ENCODE assay signal across 18 cellular contexts in the genomic region with DNA sequence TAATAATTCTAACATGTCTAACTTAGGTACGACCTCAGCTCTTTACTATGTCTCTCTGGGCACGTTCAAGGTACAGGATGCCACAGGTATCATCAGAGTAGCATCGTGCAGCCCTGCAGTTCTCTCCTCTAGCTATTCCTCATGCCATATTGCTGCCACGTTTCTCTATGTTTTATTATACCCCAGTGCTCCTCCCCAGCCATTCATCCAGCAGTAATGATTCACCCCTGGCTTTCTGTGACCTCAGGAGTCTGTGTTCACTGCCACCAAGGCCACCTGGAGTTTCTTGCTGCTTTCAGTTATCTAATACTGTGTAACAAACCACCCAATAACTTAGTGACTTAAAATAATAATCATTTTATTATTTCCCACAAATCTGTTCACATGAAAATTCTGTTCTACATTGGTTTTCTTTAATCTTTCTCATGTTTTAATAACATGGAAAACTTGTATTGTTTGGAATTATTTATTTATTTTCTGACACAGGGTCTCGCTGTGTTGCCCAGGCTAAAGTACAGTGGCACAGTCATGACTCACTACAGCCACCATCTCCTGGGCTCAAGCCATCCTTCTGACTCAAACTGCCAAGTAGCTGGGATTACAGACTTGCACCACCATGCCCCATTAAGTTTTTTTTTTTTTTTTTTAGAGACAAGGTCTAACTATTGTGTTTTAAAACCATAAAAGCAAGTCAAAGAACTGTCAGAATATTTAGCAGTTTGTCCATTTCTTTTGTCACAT. TPM values are rescaled to one million over a fixed set of nuclear protein-coding genes. Genes with fewer than 3 reads are reported as not detected.
DNase-seq lines count a peak whose midpoint lies in the region; ATAC-seq and TF ChIP-seq lines count a peak whose summit lies in the region.
"Had no signal": no experiment of that assay in that cellular context is flagged by ENCODE, and none has a peak within 500 bp of the region (broad histone marks: within the 10 kb centered on the region; RNA-seq: fewer than 3 reads in every experiment).

No MANE protein-coding gene starts in this region.

- H4K20me1 ChIP-seq in GM23248 (ENCODE audit: insufficient read depth), result no peaks in the 10 kb centered on the region
- H4K20me1 ChIP-seq in PC-3 (ENCODE audit: low read length), result no peaks in the 10 kb centered on the region

- peak; percentile 63 for DNase-seq in GM23248
- peak; percentile 57 for DNase-seq in PC-3
- no peak for DNase-seq in epithelial cell of prostate (ENCODE audit: low read depth, low spot score)
- no peak for DNase-seq in nephron progenitor cell
- no peak for DNase-seq in GM19240 (ENCODE audit: insufficient read length, low spot score)
- no peak for DNase-seq in heart right ventricle
- DNase-seq in SIG-M5 treated with dmso at 0.1 percent for 504 hours (lab: John Stamatoyannopoulos, UW; ENCODE audit: unreplicated experiment), result no peak
- DNase-seq: activated CD4-positive, alpha-beta T cell treated with anti-CD3 and anti-CD28 coated beads, Interleukin-2, amount 50 U/mL, for 4 hours; CD8-positive, alpha-beta memory T cell; endodermal cell; lower lobe of right lung; NCI-H1105 treated with DMSO at 0.1 percent for 48 hours; NCI-H446 treated with DMSO at 0.1 percent for 48 hours; RPMI8226; spleen; T-helper 9 cell had no signal

- H3K4me1 Mint-ChIP-seq in nephron progenitor cell, result peaks cover 17% of the 10 kb centered on the region

- no peaks in the 10 kb centered on the region for H3K27me3 Mint-ChIP-seq in nephron progenitor cell (ENCODE audit: low read depth, poor library complexity)
- H3K27me3 Mint-ChIP-seq: CD8-positive, alpha-beta memory T cell had no signal

- CTCF ChIA-PET in PC-3 (lab: Charles Lee), result interaction anchor here (0.6 kb wide), 1 partner anchor 90 kb away, joined by 3 read pairs; no protein-coding TSS in a partner anchor

- H3K4me3 ChIP-seq in GM23248 (no peak overlapping the region), PC-3 (ENCODE audit: low read length) (no peak overlapping the region), heart right ventricle (no peak overlapping the region)
- H3K4me3 ChIP-seq: ascending aorta, lower lobe of right lung, spleen had no signal

- H3K4me2 ChIP-seq in GM23248 (ENCODE audit: unreplicated experiment), result no peak overlapping the region
- no peak overlapping the region for H3K4me2 ChIP-seq in PC-3 (ENCODE audit: low read length)

- TF ChIP-seq CTCF in PC-3 (conservative IDR thresholded peaks at IDR 0.05; ENCODE audit: low read depth, low read length) (no peak), nephron progenitor cell (IDR thresholded peaks at IDR 0.05) (no peak), heart right ventricle (IDR thresholded peaks at IDR 0.05) (no peak)

- peaks cover 3% of the 10 kb centered on the region for H3K9me3 Mint-ChIP-seq in nephron progenitor cell
- H3K9me3 Mint-ChIP-seq: CD8-positive, alpha-beta memory T cell; endodermal cell had no signal

- no TSS peak for BruUV-seq in PC-3 (replicated peaks; lab: Mats Ljungman, UMichigan)

- no peak overlapping the region for H3K4me3 Mint-ChIP-seq in nephron progenitor cell
- H3K4me3 Mint-ChIP-seq: CD8-positive, alpha-beta memory T cell; endodermal cell had no signal

- ATAC-seq in PC-3, result peak; percentile 45; the same call in 1 of the 2 replicates
- ATAC-seq in HG03439 (IDR thresholded peaks at IDR 0.05; ENCODE audit: unreplicated experiment), result no peak
- no peak for ATAC-seq in heart right ventricle

- in situ Hi-C loops in GM23248 (cut with MboI), result no loop called here

- H3K79me2 ChIP-seq in GM23248 (ENCODE audit: insufficient read depth) (peaks cover 94% of the 10 kb centered on the region), PC-3 (ENCODE audit: low read length) (peaks cover 81% of the 10 kb centered on the region)

- H3K9me2 ChIP-seq in GM23248 (ENCODE audit: insufficient read depth), result no peaks in the 10 kb centered on the region
- H3K9me2 ChIP-seq in PC-3 (replicated peaks; ENCODE audit: low read length), result no peaks in the 10 kb centered on the region

- WGBS in GM23248 (ENCODE audit: low coverage in 1 of 2, low lambda C conversion rate in 2 of 2, missing lambda C conversion rate in 2 of 2), 2 experiments, result 65 to 66% methylated on average over 5 of the region's 5 CpGs
- WGBS in heart right ventricle, 2 donors, result 80 to 85% methylated on average over 5 of the region's 5 CpGs

- no peaks in the 10 kb centered on the region for H3K27me3 ChIP-seq in GM23248 (replicated peaks; ENCODE audit: insufficient read depth)
- no peaks in the 10 kb centered on the region for H3K27me3 ChIP-seq in PC-3 (ENCODE audit: low read length)
- H3K27me3 ChIP-seq in heart right ventricle, result no peaks in the 10 kb centered on the region
- H3K27me3 ChIP-seq: ascending aorta, spleen had no signal

- H3K9me3 ChIP-seq in GM23248 (ENCODE audit: low read depth) (no peaks in the 10 kb centered on the region), PC-3 (ENCODE audit: low read length) (no peaks in the 10 kb centered on the region), heart right ventricle (no peaks in the 10 kb centered on the region)
- H3K9me3 ChIP-seq: ascending aorta, lower lobe of right lung, spleen had no signal

- H3K4me1 ChIP-seq in GM23248 (ENCODE audit: insufficient read depth) (peaks cover 34% of the 10 kb centered on the region), PC-3 (ENCODE audit: insufficient read depth, low read length) (0 out of 2 replicates have a peak, but pooled peaks cover 2% of the 10 kb centered on the region), heart right ventricle (peaks cover 2 to 47% (median 22%) of the 10 kb centered on the region in 9 donors)

- H2AFZ ChIP-seq in GM23248 (no peak overlapping the region), PC-3 (ENCODE audit: low read length) (no peak overlapping the region)

- intact Hi-C loops in PC-3 (cut with micrococcal nuclease), result no loop called here
- intact Hi-C loops in heart right ventricle (cut with DNase I), result no loop called here

- peak overlapping the region; percentile 46 for H3K27ac Mint-ChIP-seq in nephron progenitor cell
- H3K27ac Mint-ChIP-seq: endodermal cell had no signal

- no peaks in the 10 kb centered on the region for H3K36me3 ChIP-seq in GM23248 (ENCODE audit: low read depth)
- H3K36me3 ChIP-seq in PC-3 (ENCODE audit: low read depth, low read length), result peaks cover 12% of the 10 kb centered on the region
- peaks cover 0 to 4% (median 0%) of the 10 kb centered on the region in 9 donors for H3K36me3 ChIP-seq in heart right ventricle
- H3K36me3 ChIP-seq: ascending aorta, lower lobe of right lung, spleen had no signal

- H3K27ac ChIP-seq in GM23248, result 0 out of 2 replicates have a peak overlapping the region, but pooled peaks have one; percentile 2
- H3K27ac ChIP-seq in PC-3 (ENCODE audit: low read length), result no peak overlapping the region
- peak overlapping the region; percentile 1 for H3K27ac ChIP-seq in epithelial cell of prostate
- H3K27ac ChIP-seq in heart right ventricle, result no peak overlapping the region
- H3K27ac ChIP-seq: ascending aorta, lower lobe of right lung, spleen had no signal

- H3F3A ChIP-seq in GM23248 (ENCODE audit: insufficient read depth) (peaks cover 17% of the 10 kb centered on the region), PC-3 (ENCODE audit: low read length, unreplicated experiment) (no peaks in the 10 kb centered on the region)

- POLR2A ChIA-PET in PC-3 (lab: Charles Lee; ENCODE audit: unreplicated experiment), result no interaction called here

- H3K36me3 Mint-ChIP-seq in nephron progenitor cell (ENCODE audit: low read depth), result peaks cover 20% of the 10 kb centered on the region

- H3K9ac ChIP-seq in GM23248 (no peak overlapping the region), PC-3 (ENCODE audit: low read length) (no peak overlapping the region)

RNA-seq across cellular contexts. Expression of gene REEP3, which starts 21.8 kb away (rescaled TPM):
- total RNA-seq in GM23248 (2014; rRNA removed; shearing (Covaris generic)), result 72.1 and 76.6 TPM in 2 replicates
- 66.1 and 69.9 TPM in 2 replicates for polyA plus RNA-seq in GM23248 (2016; fragmentation: Nextera tagmentation; extraction: Ambion mirVana)
- 63.2 and 75.2 TPM in 2 replicates for total RNA-seq in PC-3 (2014; rRNA removed)
- total RNA-seq in heart right ventricle, result 10 to 100 TPM; 12.3 to 27.7 (median 18.1) TPM
- 10 to 100 TPM in 1 of 2 donors, 1 to 10 TPM in 1; 9.9 to 13.7 TPM for polyA plus RNA-seq in heart right ventricle

Comparison
In these comparisons a context has a peak if more than half of its experiments do, and no peak if none do; other contexts are left out.
1. DNase-seq: peak in GM23248 (single experiment) and PC-3 (single experiment); none in epithelial cell of prostate (single experiment), nephron progenitor cell (single experiment), GM19240 (single experiment), heart right ventricle (0 of 2) and SIG-M5 treated with dmso at 0.1 percent for 504 hours (single experiment).
2. H3K27ac ChIP-seq: peak in GM23248 (single experiment) and epithelial cell of prostate (single experiment); none in PC-3 (single experiment) and heart right ventricle (0 of 10).